24 cellular contexts compared by ENCODE assay signal in the genomic region with DNA sequence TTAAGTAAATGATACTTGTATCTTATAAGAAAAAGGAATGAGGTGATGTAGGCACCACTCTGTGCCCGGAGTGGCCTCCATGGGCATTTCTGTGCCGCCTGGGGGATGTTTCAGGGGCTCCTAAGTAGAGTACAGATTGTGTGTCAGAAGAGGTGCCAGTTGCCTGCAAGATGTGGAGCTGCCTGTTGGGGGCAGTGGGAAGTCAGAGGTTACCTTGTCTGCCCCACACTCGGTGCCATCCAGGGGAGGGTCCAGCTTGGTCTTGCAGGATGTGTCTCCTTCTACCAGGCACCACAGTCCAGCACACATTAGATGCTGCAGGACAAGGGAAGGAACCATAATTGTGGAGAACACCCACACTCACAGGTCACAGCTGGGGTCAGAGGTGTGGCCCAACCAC.
DNase-seq lines count a peak whose midpoint lies in the region; ATAC-seq and TF ChIP-seq lines count a peak whose summit lies in the region.
"Had no signal": no experiment of that assay in that cellular context is flagged by ENCODE, and none has a peak within 500 bp of the region (broad histone marks: within the 10 kb centered on the region; RNA-seq: fewer than 3 reads in every experiment).

No MANE protein-coding gene starts in this region.

- no peak overlapping the region for H2BK15ac ChIP-seq in IMR-90 (ENCODE audit: low read depth, low read length)

- CTCF ChIA-PET in IMR-90 (lab: Yijun Ruan, JAX) = no interaction called here
- CTCF ChIA-PET in mammary epithelial cell (lab: Charles Lee; ENCODE audit: low non-redundant PET) = interaction anchor here (0.7 kb wide), 1 partner anchor 293 kb away, joined by 4 read pairs; no protein-coding TSS in a partner anchor

- dilution Hi-C loops in IMR-90 (cut with HindIII; ENCODE audit: low sequenced_read_pairs, unreplicated experiment) (no loop called here), mammary epithelial cell (cut with HindIII; ENCODE audit: low sequenced_read_pairs) (no loop called here)

- H4K91ac ChIP-seq in IMR-90 (ENCODE audit: insufficient read depth, low read depth, low read length) = no peak overlapping the region

- POLR2A ChIA-PET in IMR-90 (lab: Charles Lee; ENCODE audit: unreplicated experiment) = no interaction called here

- no peak overlapping the region for H2AK9ac ChIP-seq in IMR-90 (replicated peaks; ENCODE audit: low read depth, low read length, poor library complexity)

- H3K9me3 ChIP-seq in DND-41 (ENCODE audit: insufficient read depth, low read length, severe bottlenecking) = no peaks in the 10 kb centered on the region
- H3K9me3 ChIP-seq in IMR-90 (ENCODE audit: control insufficient read depth, insufficient read depth, low read length) = no peaks in the 10 kb centered on the region
- no peaks in the 10 kb centered on the region for H3K9me3 ChIP-seq in WERI-Rb-1 (ENCODE audit: severe bottlenecking)
- H3K9me3 ChIP-seq in mammary epithelial cell (replicated peaks; ENCODE audit: insufficient read depth, low read length) = no peaks in the 10 kb centered on the region
- H3K9me3 ChIP-seq: HAP-1, SJCRH30 had no signal

- H3K56ac ChIP-seq in IMR-90 (ENCODE audit: extremely low read depth, insufficient read depth, low read length) = no peak overlapping the region

- DNase-seq in DND-41 = no peak
- no peak for DNase-seq in IMR-90
- DNase-seq in WERI-Rb-1 = no peak
- DNase-seq in iPS-NIHi11 (ENCODE audit: low spot score) = peak; percentile 39
- DNase-seq in 8988T = no peak
- no peak for DNase-seq in brain microvascular endothelial cell
- no peak for DNase-seq in mammary epithelial cell
- DNase-seq: AML-193; C1 segment of cervical spinal cord; CD8-positive, alpha-beta T cell; DMS153; GDM1; MV-4-11; NCI-H1105 treated with DMSO at 0.1 percent for 48 hours; NCI-H2081; NCI-H2171; NCI-H345; NCI-H524; NCI-H82; OCI-M1; SJCRH30 had no signal

- TF ChIP-seq CTCF in DND-41 (IDR thresholded peaks at IDR 0.05; ENCODE audit: borderline replicate concordance, extremely low read depth, low read length, poor library complexity, severe bottlenecking) = peak; percentile 45
- no peak for TF ChIP-seq CTCF in IMR-90 (conservative IDR thresholded peaks at IDR 0.05; ENCODE audit: low read depth, low read length)
- TF ChIP-seq CTCF in WERI-Rb-1 (IDR thresholded peaks at IDR 0.05; ENCODE audit: low read depth, low read length) = peak; percentile 40; the same call in 1 of the 2 replicates
- TF ChIP-seq CTCF in brain microvascular endothelial cell (IDR thresholded peaks at IDR 0.05; ENCODE audit: low read depth, low read length, missing control alignments) = no peak
- TF ChIP-seq CTCF in mammary epithelial cell (conservative IDR thresholded peaks at IDR 0.05 in 1 of 2, IDR thresholded peaks at IDR 0.05 in 1 of 2; ENCODE audit: extremely low read depth in 1 of 2, insufficient read depth in 1 of 2, low read depth in 1 of 2, low read length in 2 of 2) = no peak

- peaks cover 4% of the 10 kb centered on the region; the same call in 1 of the 2 replicates for H4K20me1 ChIP-seq in DND-41 (ENCODE audit: insufficient read depth, low read length)
- H4K20me1 ChIP-seq in IMR-90 (ENCODE audit: insufficient read depth, low read length) = no peaks in the 10 kb centered on the region
- peaks cover 2% of the 10 kb centered on the region for H4K20me1 ChIP-seq in mammary epithelial cell (ENCODE audit: insufficient read depth, low read length)

- peaks cover 84% of the 10 kb centered on the region for H3K36me3 ChIP-seq in DND-41 (ENCODE audit: insufficient read depth, low read length)
- no peaks in the 10 kb centered on the region for H3K36me3 ChIP-seq in IMR-90 (ENCODE audit: control insufficient read depth, insufficient read depth, low read length)
- H3K36me3 ChIP-seq in WERI-Rb-1 = no peaks in the 10 kb centered on the region
- no peaks in the 10 kb centered on the region for H3K36me3 ChIP-seq in brain microvascular endothelial cell (replicated peaks)
- no peaks in the 10 kb centered on the region for H3K36me3 ChIP-seq in mammary epithelial cell (ENCODE audit: insufficient read depth, low read length)
- H3K36me3 ChIP-seq: HAP-1, SJCRH30 had no signal

- H4K8ac ChIP-seq in IMR-90 (ENCODE audit: low read depth in 2 of 2, low read length in 2 of 2) = no peak overlapping the region

- intact Hi-C loops in IMR-90 (cut with micrococcal nuclease) = loop anchor here (2.0 to 10.0 kb wide), 2 partner anchors 204 to 858 kb away; no protein-coding TSS in a partner anchor
- intact Hi-C loops in mammary epithelial cell (cut with micrococcal nuclease) = no loop called here

- BruUV-seq in IMR-90 (replicated peaks; lab: Mats Ljungman, UMichigan) (no TSS peak), mammary epithelial cell (replicated peaks; lab: Mats Ljungman, UMichigan) (no TSS peak)

- in situ Hi-C loops in IMR-90 (cut with MboI; ENCODE audit: low sequenced_read_pairs) = no loop called here
- in situ Hi-C loops in brain microvascular endothelial cell (cut with HindIII; ENCODE audit: low pct_ligation_motif_present, low sequenced_read_pairs) = no loop called here
- in situ Hi-C loops in mammary epithelial cell (cut with MboI; ENCODE audit: low sequenced_read_pairs in 2 of 2) = no loop called here

- H3K9ac ChIP-seq in DND-41 (ENCODE audit: low read depth, low read length) (no peak overlapping the region), IMR-90 (ENCODE audit: low read depth, low read length) (no peak overlapping the region), mammary epithelial cell (ENCODE audit: insufficient read depth, low read length) (no peak overlapping the region)
- H3K9ac ChIP-seq: KMS-11 had no signal

- H3K4me2 ChIP-seq in DND-41 (ENCODE audit: insufficient read depth, low read length) = no peak overlapping the region
- no peak overlapping the region for H3K4me2 ChIP-seq in IMR-90 (ENCODE audit: low read depth, low read length)
- no peak overlapping the region for H3K4me2 ChIP-seq in mammary epithelial cell (ENCODE audit: insufficient read depth, low read depth, low read length)
- H3K4me2 ChIP-seq: KMS-11 had no signal

- no peak overlapping the region for H3K4ac ChIP-seq in IMR-90 (ENCODE audit: low read depth, low read length)

- no peaks in the 10 kb centered on the region for H3K79me2 ChIP-seq in DND-41 (ENCODE audit: insufficient read depth, low read length)
- H3K79me2 ChIP-seq in mammary epithelial cell (ENCODE audit: insufficient read depth, low read length) = no peaks in the 10 kb centered on the region

- H3K9me1 ChIP-seq in IMR-90 (ENCODE audit: insufficient read depth, low read length) = no peaks in the 10 kb centered on the region

- H3K4me3 ChIP-seq in DND-41 (ENCODE audit: low read depth in 1 of 2, low read length in 2 of 2) (no peak overlapping the region), IMR-90 (ENCODE audit: insufficient read depth, low read depth, low read length) (no peak overlapping the region), WERI-Rb-1 (ENCODE audit: low read depth, low read length) (no peak overlapping the region), brain microvascular endothelial cell (ENCODE audit: low read depth, low read length) (no peak overlapping the region), mammary epithelial cell (replicated peaks in 1 of 3; ENCODE audit: insufficient read depth in 1 of 3, low read depth in 2 of 3, low read length in 3 of 3) (no peak overlapping the region)
- H3K4me3 ChIP-seq: HAP-1, SJCRH30 had no signal

- H2AK5ac ChIP-seq in IMR-90 (ENCODE audit: low read depth, low read length) = no peak overlapping the region

- H3K27me3 ChIP-seq in DND-41 (ENCODE audit: insufficient read depth, low read length, poor library complexity) (no peaks in the 10 kb centered on the region), IMR-90 (ENCODE audit: control insufficient read depth, insufficient read depth, low read length) (peaks cover 3% of the 10 kb centered on the region), WERI-Rb-1 (ENCODE audit: insufficient read depth, low read depth, severe bottlenecking) (peaks cover 22% of the 10 kb centered on the region), brain microvascular endothelial cell (replicated peaks) (no peaks in the 10 kb centered on the region), mammary epithelial cell (ENCODE audit: insufficient read depth, low read length) (peaks cover 3% of the 10 kb centered on the region)
- H3K27me3 ChIP-seq: SJCRH30 had no signal

- no peak overlapping the region for H3K18ac ChIP-seq in IMR-90 (ENCODE audit: low read depth, low read length)

- H3K23ac ChIP-seq in IMR-90 (ENCODE audit: low read depth, low read length) = no peak overlapping the region

- TF ChIP-seq RAD21 in IMR-90 (IDR thresholded peaks at IDR 0.05; ENCODE audit: low read length) = no peak

- no peak overlapping the region for H2BK120ac ChIP-seq in IMR-90 (ENCODE audit: low read depth, low read length)

- no peak overlapping the region for H3K14ac ChIP-seq in IMR-90 (replicated peaks; ENCODE audit: low read depth, low read length)

- WGBS in IMR-90 (ENCODE audit: extremely low coverage in 2 of 2, insufficient read length in 1 of 2), 2 experiments = no CpG with 5 or more reads among the region's 3 CpGs
- WGBS in mammary epithelial cell (ENCODE audit: low coverage, missing lambda C conversion rate) = 62% methylated on average over 3 of the region's 3 CpGs

- H3K4me1 ChIP-seq in DND-41 (ENCODE audit: insufficient read depth, low read length) (no peaks in the 10 kb centered on the region), IMR-90 (ENCODE audit: control insufficient read depth, insufficient read depth, low read length) (no peaks in the 10 kb centered on the region), mammary epithelial cell (ENCODE audit: insufficient read depth, low read length) (no peaks in the 10 kb centered on the region)
- H3K4me1 ChIP-seq: HAP-1 had no signal

- no peak overlapping the region for H3K27ac ChIP-seq in DND-41 (ENCODE audit: low read length)
- no peak overlapping the region for H3K27ac ChIP-seq in IMR-90 (ENCODE audit: insufficient read depth, low read length)
- H3K27ac ChIP-seq in WERI-Rb-1 = no peak overlapping the region
- H3K27ac ChIP-seq in brain microvascular endothelial cell = no peak overlapping the region
- H3K27ac ChIP-seq in mammary epithelial cell (ENCODE audit: insufficient read depth, low read depth, low read length) = no peak overlapping the region
- H3K27ac ChIP-seq: KMS-11 had no signal

- H2BK5ac ChIP-seq in IMR-90 (ENCODE audit: low read depth, low read length, poor library complexity, severe bottlenecking) = no peak overlapping the region

- H2AFZ ChIP-seq in DND-41 (ENCODE audit: low read depth, low read length) = no peak overlapping the region
- peak overlapping the region; percentile 21 for H2AFZ ChIP-seq in IMR-90 (replicated peaks; ENCODE audit: low read length, poor library complexity)
- H2AFZ ChIP-seq in mammary epithelial cell (ENCODE audit: low read depth, low read length) = no peak overlapping the region

- no peak overlapping the region for H4K5ac ChIP-seq in IMR-90 (ENCODE audit: low read depth, low read length)

- no peaks in the 10 kb centered on the region for H3K79me1 ChIP-seq in IMR-90 (ENCODE audit: low read depth in 1 of 2, low read length in 2 of 2)

- 0 out of 3 replicates have a peak, but pooled peaks have one; percentile 48 for ATAC-seq in DND-41 (ENCODE audit: insufficient read depth, low read depth)
- no peak for ATAC-seq in IMR-90 (ENCODE audit: low read depth)
- ATAC-seq: CD8-positive, alpha-beta T cell; HepG2 had no signal

- no peak overlapping the region for H2BK20ac ChIP-seq in IMR-90 (ENCODE audit: low read depth, low read length)

- no peak for TF ChIP-seq POLR2A in IMR-90 (IDR thresholded peaks at IDR 0.05; ENCODE audit: low read depth, low read length)

TF ChIP-seq in IMR-90, 13 proteins besides CTCF, POLR2A, EP300 and RAD21 (continues in another document):
- no peak for TF ChIP-seq MAFK (IDR thresholded peaks at IDR 0.05; ENCODE audit: low read depth, low read length)

Comparison
In these comparisons a context has a peak if more than half of its experiments do, and no peak if none do; other contexts are left out.
1. CTCF ChIP-seq: peak in DND-41 (single experiment) and WERI-Rb-1 (single experiment); none in IMR-90 (single experiment), brain microvascular endothelial cell (single experiment) and mammary epithelial cell (0 of 2).